In the genomic region with DNA sequence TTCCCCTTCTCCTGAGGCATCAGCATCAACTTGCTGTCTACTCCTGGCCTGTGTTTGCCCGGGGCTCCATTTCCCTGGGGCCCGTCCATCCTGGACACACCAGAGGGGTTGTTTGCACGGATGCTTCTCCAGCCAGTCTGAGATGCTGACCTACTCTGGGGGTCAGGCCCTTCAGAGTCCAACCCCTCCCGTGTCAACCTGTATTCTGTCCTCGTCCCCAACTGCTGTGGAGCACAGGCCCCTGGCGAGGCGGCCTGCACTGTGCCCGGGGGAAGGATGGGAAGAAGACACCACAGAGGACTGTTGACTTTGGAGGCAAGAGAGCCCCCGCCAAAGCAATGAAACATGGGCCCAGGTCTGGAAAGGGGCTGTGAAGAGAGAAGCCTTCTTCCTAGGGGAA, we compare ENCODE assay signal across 17 cellular contexts. TPM values are rescaled to one million over a fixed set of nuclear protein-coding genes. Genes with fewer than 3 reads are reported as not detected.
DNase-seq lines count a peak whose midpoint lies in the region; ATAC-seq, FAIRE-seq and TF ChIP-seq lines count a peak whose summit lies in the region.
"Had no signal": no experiment of that assay in that cellular context is flagged by ENCODE, and none has a peak within 500 bp of the region (broad histone marks: within the 10 kb centered on the region; RNA-seq: fewer than 3 reads in every experiment).

No MANE protein-coding gene starts in this region.

- no peaks in the 10 kb centered on the region for H3K9me3 Mint-ChIP-seq in activated T-cell treated with anti-CD3 and anti-CD28 coated beads, Interleukin-2, amount 50 U/mL, for 72 hours
- H3K9me3 Mint-ChIP-seq: activated CD8-positive, alpha-beta T cell treated with anti-CD3 and anti-CD28 coated beads for 36 hours; CD4-positive, alpha-beta T cell had no signal

- H3K4me3 Mint-ChIP-seq in activated T-cell treated with anti-CD3 and anti-CD28 coated beads, Interleukin-2, amount 50 U/mL, for 72 hours: no peak overlapping the region
- H3K4me3 Mint-ChIP-seq: activated CD8-positive, alpha-beta T cell treated with anti-CD3 and anti-CD28 coated beads for 36 hours; CD4-positive, alpha-beta T cell had no signal

- H3K9me3 ChIP-seq in kidney (ENCODE audit: control insufficient read depth in 1 of 2, low read length in 2 of 2): no peaks in the 10 kb centered on the region
- no peaks in the 10 kb centered on the region for H3K9me3 ChIP-seq in tibial artery
- H3K9me3 ChIP-seq: prostate gland, vagina had no signal

- H3K27me3 Mint-ChIP-seq in activated T-cell treated with anti-CD3 and anti-CD28 coated beads, Interleukin-2, amount 50 U/mL, for 72 hours (ENCODE audit: low read depth): no peaks in the 10 kb centered on the region
- H3K27me3 Mint-ChIP-seq: activated CD8-positive, alpha-beta T cell treated with anti-CD3 and anti-CD28 coated beads for 36 hours; CD4-positive, alpha-beta T cell had no signal

- DNase-seq in activated T-cell treated with anti-CD3 and anti-CD28 coated beads, Interleukin-2, amount 50 U/mL, for 72 hours: no peak
- DNase-seq in activated T-cell treated with anti-CD3 and anti-CD28 coated beads for 4 hours (no peak), kidney (peak; percentile 62), tibial artery (peak; percentile 9 to 52)
- DNase-seq: ACHN; activated CD8-positive, alpha-beta T cell treated with anti-CD3 and anti-CD28 coated beads for 36 hours; amygdala; NCI-H1436 treated with DMSO at 0.1 percent for 48 hours; NCI-H82; PC-9 had no signal

- H3K4me1 Mint-ChIP-seq in activated T-cell treated with anti-CD3 and anti-CD28 coated beads, Interleukin-2, amount 50 U/mL, for 72 hours (ENCODE audit: low read depth): no peaks in the 10 kb centered on the region

- peaks cover 0 to 6% of the 10 kb centered on the region in 2 donors for H3K27me3 ChIP-seq in tibial artery
- H3K27me3 ChIP-seq: vagina had no signal

- no peaks in the 10 kb centered on the region for H3K36me3 ChIP-seq in kidney (ENCODE audit: control insufficient read depth in 1 of 2, insufficient read depth in 2 of 2, low read length in 2 of 2)
- peaks cover 0 to 20% (median 0%) of the 10 kb centered on the region in 3 donors for H3K36me3 ChIP-seq in tibial artery
- H3K36me3 ChIP-seq: prostate gland, vagina had no signal

- FAIRE-seq in kidney (lab: Jason Lieb, UNC): no peak
- FAIRE-seq: HTR-8/SVneo had no signal

- H3K4me3 ChIP-seq in kidney (ENCODE audit: low read length in 2 of 2) (no peak overlapping the region), tibial artery (no peak overlapping the region)
- H3K4me3 ChIP-seq: PC-9, prostate gland, vagina had no signal

- H3K9ac ChIP-seq in kidney (ENCODE audit: low read length in 2 of 2): no peak overlapping the region

- H3K4me1 ChIP-seq in kidney (ENCODE audit: control insufficient read depth in 1 of 2, insufficient read depth in 1 of 2, low read depth in 1 of 2, low read length in 2 of 2): peaks cover 8 to 16% of the 10 kb centered on the region in 2 donors
- peaks cover 0 to 7% (median 0%) of the 10 kb centered on the region in 4 donors for H3K4me1 ChIP-seq in tibial artery

- no peak for TF ChIP-seq CTCF in kidney (IDR thresholded peaks at IDR 0.05; ENCODE audit: borderline replicate concordance, extremely low read depth, insufficient read depth)
- no peak for TF ChIP-seq CTCF in tibial artery (IDR thresholded peaks at IDR 0.05)

- peak overlapping the region; percentile 48 for H3K27ac Mint-ChIP-seq in activated T-cell treated with anti-CD3 and anti-CD28 coated beads, Interleukin-2, amount 50 U/mL, for 72 hours
- H3K27ac Mint-ChIP-seq: activated CD8-positive, alpha-beta T cell treated with anti-CD3 and anti-CD28 coated beads for 36 hours; CD4-positive, alpha-beta T cell had no signal

- ATAC-seq in activated T-cell treated with anti-CD3 and anti-CD28 coated beads, Interleukin-2, amount 50 U/mL, for 72 hours (replicated peaks in 1 of 2): no peak
- no peak for ATAC-seq in GM21360 (IDR thresholded peaks at IDR 0.05; ENCODE audit: unreplicated experiment)
- ATAC-seq in HG03457 (IDR thresholded peaks at IDR 0.05; ENCODE audit: unreplicated experiment): no peak
- ATAC-seq: activated CD8-positive, alpha-beta T cell treated with anti-CD3 and anti-CD28 coated beads for 36 hours; stimulated activated naive CD8-positive, alpha-beta T cell treated with anti-CD3 and anti-CD28 coated beads, Interleukin-15, Interleukin-2, amounts not matched to agents 100 U/mL and 50 U/mL, for 24 hours had no signal

- H3K36me3 Mint-ChIP-seq in activated T-cell treated with anti-CD3 and anti-CD28 coated beads, Interleukin-2, amount 50 U/mL, for 72 hours (ENCODE audit: insufficient read depth in 2 of 2): no peaks in the 10 kb centered on the region

- intact Hi-C loops in kidney (cut with DNase I) (no loop called here), tibial artery (cut with DNase I; ENCODE audit: low total_unique reads) (no loop called here)

- H3K27ac ChIP-seq in kidney (ENCODE audit: low read depth in 2 of 2, low read length in 2 of 2) (no peak overlapping the region), tibial artery (no peak overlapping the region)
- H3K27ac ChIP-seq: PC-9, prostate gland, vagina had no signal

RNA-seq across cellular contexts. Expression of a gene that starts 25.8 kb away (rescaled TPM):
- 1 to 10 TPM; 1.9 to 3.1 TPM for total RNA-seq in activated T-cell treated with anti-CD3 and anti-CD28 coated beads, Interleukin-2, amount 50 U/mL, for 72 hours
- total RNA-seq in kidney: 78.9 TPM
- polyA plus RNA-seq in kidney (ENCODE audit: insufficient read depth, low read depth, low replicate concordance): 43.0 TPM

RNA-seq across cellular contexts. Expression of a gene that starts 33.5 kb away (rescaled TPM):
- total RNA-seq in activated T-cell treated with anti-CD3 and anti-CD28 coated beads, Interleukin-2, amount 50 U/mL, for 72 hours: 1 to 10 TPM; 1.2 to 1.5 TPM
- 0.79 TPM for total RNA-seq in kidney
- polyA plus RNA-seq in kidney (ENCODE audit: insufficient read depth, low read depth, low replicate concordance): 1.3 TPM

RNA-seq across cellular contexts. Expression of a gene that starts 50.0 kb away (rescaled TPM):
- under 1 TPM; 0.07 to 0.09 TPM for total RNA-seq in activated T-cell treated with anti-CD3 and anti-CD28 coated beads, Interleukin-2, amount 50 U/mL, for 72 hours
- total RNA-seq in kidney: 0.35 TPM
- polyA plus RNA-seq in kidney (ENCODE audit: insufficient read depth, low read depth, low replicate concordance): 0.19 TPM
- total RNA-seq: activated CD8-positive, alpha-beta T cell treated with anti-CD3 and anti-CD28 coated beads for 36 hours; CD4-positive, alpha-beta T cell; vagina had no signal

RNA-seq across cellular contexts. Expression of a gene that starts 55.3 kb away (rescaled TPM):
- not detected for total RNA-seq in activated T-cell treated with anti-CD3 and anti-CD28 coated beads, Interleukin-2, amount 50 U/mL, for 72 hours
- total RNA-seq in kidney: 0.44 TPM
- polyA plus RNA-seq in kidney (ENCODE audit: insufficient read depth, low read depth, low replicate concordance): not detected
- total RNA-seq: activated CD8-positive, alpha-beta T cell treated with anti-CD3 and anti-CD28 coated beads for 36 hours; CD4-positive, alpha-beta T cell; PC-9; vagina had no signal

Comparison
In these comparisons a context has a peak if more than half of its experiments do, and no peak if none do; other contexts are left out.
1. DNase-seq: peak in kidney (single experiment) and tibial artery (2 of 2); none in activated T-cell treated with anti-CD3 and anti-CD28 coated beads, Interleukin-2, amount 50 U/mL, for 72 hours (0 of 2) and activated T-cell treated with anti-CD3 and anti-CD28 coated beads for 4 hours (single experiment).
2. RNA of a gene that starts 25.8 kb away (total RNA-seq): 78.9 TPM in kidney (single experiment); 1.9 to 3.1 TPM in activated T-cell treated with anti-CD3 and anti-CD28 coated beads, Interleukin-2, amount 50 U/mL, for 72 hours; every median in the first group is over 10 times any median in the second.